34 cellular contexts compared by ENCODE assay signal in genomic region chr13:103726808-103727207, GRCh38.
"Had no signal": no experiment of that assay in that cellular context is flagged by ENCODE, and none has a peak within 500 bp of the region (broad histone marks: within the 10 kb centered on the region; RNA-seq: fewer than 3 reads in every experiment).

No MANE protein-coding gene starts in this region.

- FAIRE-seq: astrocyte, bronchial epithelial cell had no signal

- DNase-seq: activated effector memory CD4-positive, alpha-beta T cell treated with anti-CD3 and anti-CD28 coated beads, Interleukin-2, amount 50 U/mL, for 16 hours; activated effector memory CD4-positive, alpha-beta T cell treated with Interleukin-2 at 50 U/mL for 16 hours; activated gamma-delta T cell; activated gamma-delta T cell treated with Interleukin-2 at 50 U/mL for 16 hours; activated naive CD4-positive, alpha-beta T cell; activated naive CD4-positive, alpha-beta T cell treated with anti-CD3 and anti-CD28 coated beads for 36 hours; activated naive CD4-positive, alpha-beta T cell treated with anti-CD3 and anti-CD28 coated beads, Interleukin-2, amount 10 ng/mL, durations not matched to agents 7 days and 5 days; activated naive CD4-positive, alpha-beta T cell treated with anti-CD3 and anti-CD28 coated beads, Interleukin-2, amount 50 U/mL, for 16 hours; activated naive CD4-positive, alpha-beta T cell treated with Interleukin-2 at 50 U/mL for 16 hours; activated naive CD8-positive, alpha-beta T cell treated with anti-CD3 and anti-CD28 coated beads for 36 hours; activated naive CD8-positive, alpha-beta T cell treated with anti-CD3 and anti-CD28 coated beads, Interleukin-2, amount 10 ng/mL, durations not matched to agents 7 days and 5 days; activated naive CD8-positive, alpha-beta T cell treated with anti-CD3 and anti-CD28 coated beads, Interleukin-2, amount 50 U/mL, for 24 hours; activated T-cell treated with anti-CD3 and anti-CD28 coated beads, Interleukin-2, amount 50 U/mL, for 1 hour; activated T-cell treated with anti-CD3 and anti-CD28 coated beads, Interleukin-2, amount 50 U/mL, for 24 hours; activated T-cell treated with anti-CD3 and anti-CD28 coated beads, Interleukin-2, amount 50 U/mL, for 4 hours; activated T-cell treated with anti-CD3 and anti-CD28 coated beads, Interleukin-2, amount 50 U/mL, for 48 hours; activated T-cell treated with anti-CD3 and anti-CD28 coated beads, Interleukin-2, amount 50 U/mL, for 72 hours; adrenal gland; amniotic stem cell; amygdala; anterior cingulate cortex; aorta; body of pancreas; brain microvascular endothelial cell; caudate nucleus; central memory CD4-positive, alpha-beta T cell; cerebellar nuclear complex had no signal

- ATAC-seq: activated naive CD4-positive, alpha-beta T cell treated with anti-CD3 and anti-CD28 coated beads, Interleukin-2, amount 50 U/mL, for 72 hours; activated naive CD8-positive, alpha-beta T cell treated with anti-CD3 and anti-CD28 coated beads, Interleukin-2, amount 50 U/mL, for 24 hours; activated T-cell treated with anti-CD3 and anti-CD28 coated beads, Interleukin-2, amount 50 U/mL, for 4 hours; activated T-cell treated with anti-CD3 and anti-CD28 coated beads, Interleukin-2, amount 50 U/mL, for 72 hours; activated T-helper 17 cell treated with anti-CD3 and anti-CD28 coated beads, Interleukin-2, amount 50 U/mL, for 72 hours; body of pancreas had no signal

- H3K4me1 ChIP-seq: adrenal gland, ascending aorta, body of pancreas, breast epithelium had no signal

- H3K27me3 ChIP-seq: adrenal gland, ascending aorta, body of pancreas, brain microvascular endothelial cell, breast epithelium, cardiac muscle cell had no signal

- H3K27ac ChIP-seq: adrenal gland, ascending aorta, body of pancreas, brain microvascular endothelial cell, breast epithelium, cardiac muscle cell had no signal

- H3K9me3 ChIP-seq: adrenal gland, ascending aorta, body of pancreas, breast epithelium had no signal

- H3K4me3 ChIP-seq: adrenal gland, ascending aorta, body of pancreas, breast epithelium, cardiac muscle cell had no signal

- H3K36me3 ChIP-seq: adrenal gland, ascending aorta, brain microvascular endothelial cell, breast epithelium, cardiac muscle cell had no signal
